19 cellular contexts compared by ENCODE assay signal in the genomic region with DNA sequence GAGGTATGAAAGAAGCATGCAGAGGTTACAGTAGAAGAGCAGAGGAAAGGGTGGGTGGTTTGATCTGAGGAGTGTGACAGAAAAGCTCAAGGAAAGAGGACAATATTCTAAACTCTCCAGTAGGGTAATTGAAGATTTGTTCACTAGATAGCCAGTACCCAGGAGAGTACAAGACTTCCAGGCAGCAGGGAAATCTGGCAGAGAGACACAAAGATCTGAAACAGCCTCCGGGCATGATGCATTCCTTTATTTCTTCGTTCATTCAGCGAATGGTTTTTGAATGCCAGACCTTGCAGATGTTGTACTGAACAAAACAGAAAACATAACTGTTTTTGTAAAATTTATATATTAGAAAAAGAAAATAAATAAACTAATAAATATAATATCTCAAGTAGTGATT.
"Had no signal": no experiment of that assay in that cellular context is flagged by ENCODE, and none has a peak within 500 bp of the region (broad histone marks: within the 10 kb centered on the region; RNA-seq: fewer than 3 reads in every experiment).

No MANE protein-coding gene starts in this region.

- DNase-seq: activated CD4-positive, alpha-beta T cell treated with anti-CD3 and anti-CD28 coated beads, Interleukin-2, amount 10 ng/mL, durations not matched to agents 7 days and 5 days; activated CD8-positive, alpha-beta T cell treated with anti-CD3 and anti-CD28 coated beads, Interleukin-2, amount 10 ng/mL, durations not matched to agents 7 days and 5 days; activated naive CD4-positive, alpha-beta T cell treated with anti-CD3 and anti-CD28 coated beads for 36 hours; activated T-cell treated with anti-CD3 and anti-CD28 coated beads, Interleukin-2, amount 50 U/mL, for 4 hours; anterior cingulate cortex; central memory CD4-positive, alpha-beta T cell; colonic mucosa; erythroblast; left cardiac atrium; lower lobe of right lung; natural killer cell; right lobe of liver; stimulated activated CD4-positive, alpha-beta T cell treated with anti-CD3 and anti-CD28 coated beads, Interleukin-4, amount 100 ng/mL, for 24 hours; T-helper 1 cell; T-helper 9 cell; upper lobe of right lung had no signal

- H3K27ac ChIP-seq: colonic mucosa, lower lobe of right lung, neutrophil, parathyroid adenoma, right lobe of liver, upper lobe of right lung had no signal

- H3K27me3 ChIP-seq: colonic mucosa, neutrophil, right lobe of liver, upper lobe of right lung had no signal

- H3K9ac ChIP-seq: parathyroid adenoma had no signal

- H3K4me3 ChIP-seq: colonic mucosa, lower lobe of right lung, right lobe of liver, upper lobe of right lung had no signal

- H3K36me3 ChIP-seq: colonic mucosa, lower lobe of right lung, neutrophil, right lobe of liver, upper lobe of right lung had no signal

- H3K9me3 ChIP-seq: colonic mucosa, lower lobe of right lung, neutrophil, right lobe of liver, upper lobe of right lung had no signal

- H2AFZ ChIP-seq: parathyroid adenoma had no signal

- ATAC-seq: activated CD8-positive, alpha-beta T cell treated with anti-CD3 and anti-CD28 coated beads, Interleukin-2, amount 10 ng/mL, durations not matched to agents 7 days and 5 days; activated T-cell treated with anti-CD3 and anti-CD28 coated beads, Interleukin-2, amount 50 U/mL, for 4 hours; left cardiac atrium; lower lobe of right lung; natural killer cell; right lobe of liver; stimulated activated effector memory CD8-positive, alpha-beta T cell treated with anti-CD3 and anti-CD28 coated beads, Interleukin-12 subunit alpha, Interleukin-12 subunit beta, amount 100 ng/mL, for 72 hours; upper lobe of right lung had no signal

- H3K79me2 ChIP-seq: parathyroid adenoma had no signal

- H3K4me1 ChIP-seq: colonic mucosa, lower lobe of right lung, parathyroid adenoma, right lobe of liver, upper lobe of right lung had no signal
